In genomic region chr20:61737812-61738443, GRCh38 we compare ENCODE assay signal across 20 cellular contexts.
"Had no signal": no experiment of that assay in that cellular context is flagged by ENCODE, and none has a peak within 500 bp of the region (broad histone marks: within the 10 kb centered on the region; RNA-seq: fewer than 3 reads in every experiment).

No MANE protein-coding gene starts in this region.

- ATAC-seq: heart left ventricle, left lung, upper lobe of right lung had no signal

- DNase-seq: cortex of kidney; effector CD8-positive, alpha-beta T cell; hypothalamus; left lung; mesenchymal stem cell; midbrain; sigmoid colon; stimulated activated CD4-positive, alpha-beta T cell treated with anti-CD3 and anti-CD28 coated beads, Interleukin-12 subunit alpha, Interleukin-12 subunit beta, amount 100 ng/mL, for 4 hours; stimulated activated naive CD4-positive, alpha-beta T cell treated with Interleukin-2 at 50 U/mL for 16 hours; tibial artery; upper lobe of right lung had no signal

- H3K9me3 ChIP-seq: heart left ventricle, sigmoid colon, suprapubic skin, tibial artery, upper lobe of right lung, vagina had no signal

- FAIRE-seq: frontal cortex, islet of Langerhans had no signal

- H3K4me1 ChIP-seq: heart left ventricle, left lung, sigmoid colon, suprapubic skin, tibial artery, upper lobe of right lung, vagina had no signal

- H3K27me3 ChIP-seq: upper lobe of right lung, vagina had no signal

- H3K4me3 ChIP-seq: dorsolateral prefrontal cortex, heart left ventricle, left lung, lung, sigmoid colon, skin epidermis, suprapubic skin, tibial artery, upper lobe of right lung, vagina had no signal

- H3K9me3 Mint-ChIP-seq: nephron had no signal

- H3K27ac Mint-ChIP-seq: nephron had no signal

- H3K27ac ChIP-seq: dorsolateral prefrontal cortex, heart left ventricle, left lung, sigmoid colon, skin epidermis, suprapubic skin, tibial artery, upper lobe of right lung, vagina had no signal

- H3K4me3 Mint-ChIP-seq: nephron had no signal

- H3K36me3 ChIP-seq: heart left ventricle, left lung, sigmoid colon, suprapubic skin, tibial artery, upper lobe of right lung, vagina had no signal
